In the genomic region with DNA sequence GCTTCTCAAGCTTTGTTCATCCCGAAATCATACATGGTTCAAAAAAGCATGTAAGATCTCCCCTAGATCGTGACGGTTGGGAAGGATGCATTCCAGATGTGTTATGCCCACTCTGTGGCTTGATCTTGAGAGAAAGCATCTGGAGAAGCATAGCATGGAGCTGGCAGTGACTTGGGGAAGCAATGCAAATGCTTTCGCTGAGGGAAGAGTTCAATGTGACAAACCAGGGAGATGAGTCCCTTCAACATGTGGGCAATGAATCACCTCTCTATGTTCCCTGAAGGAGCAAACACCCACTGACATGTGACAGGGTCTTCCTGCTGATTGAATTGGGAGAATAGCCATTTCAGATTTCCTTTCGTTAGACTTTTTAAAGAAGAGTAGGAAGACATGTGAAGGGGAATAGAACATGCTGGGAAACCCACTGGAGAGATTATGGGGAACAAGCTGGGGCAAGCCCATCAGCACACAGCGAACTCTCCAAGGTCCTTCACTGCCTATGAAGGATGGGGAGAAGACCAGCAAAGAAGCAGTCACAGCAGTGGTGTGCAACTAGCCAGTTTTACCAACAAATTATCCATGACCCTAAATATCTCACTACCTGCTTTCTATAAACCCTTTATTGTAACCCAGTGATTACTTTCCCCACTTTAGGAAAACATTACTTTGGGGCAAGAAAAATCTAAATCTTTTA, we compare ENCODE assay signal across 23 cellular contexts. TPM values are rescaled to one million over a fixed set of nuclear protein-coding genes. Genes with fewer than 3 reads are reported as not detected.
DNase-seq lines count a peak whose midpoint lies in the region; TF ChIP-seq lines count a peak whose summit lies in the region.
"Had no signal": no experiment of that assay in that cellular context is flagged by ENCODE, and none has a peak within 500 bp of the region (broad histone marks: within the 10 kb centered on the region; RNA-seq: fewer than 3 reads in every experiment).

No MANE protein-coding gene starts in this region.

- no peaks in the 10 kb centered on the region for H3K9me3 Mint-ChIP-seq in type B pancreatic cell

- H3K4me3 Mint-ChIP-seq in type B pancreatic cell, result no peak overlapping the region
- H3K4me3 Mint-ChIP-seq: activated T-cell treated with anti-CD3 and anti-CD28 coated beads, Interleukin-2, amount 50 U/mL, for 72 hours had no signal

- H3K9me3 ChIP-seq in smooth muscle cell (replicated peaks; ENCODE audit: low read depth), result no peaks in the 10 kb centered on the region
- H3K9me3 ChIP-seq: stomach, transverse colon had no signal

- H3K4me3 ChIP-seq in smooth muscle cell, result no peak overlapping the region
- H3K4me3 ChIP-seq: K562, stomach, transverse colon had no signal

- no peak overlapping the region for H3K27ac Mint-ChIP-seq in type B pancreatic cell
- H3K27ac Mint-ChIP-seq: activated T-cell treated with anti-CD3 and anti-CD28 coated beads, Interleukin-2, amount 50 U/mL, for 72 hours had no signal

- H4K20me1 ChIP-seq in smooth muscle cell (ENCODE audit: low read depth), result no peaks in the 10 kb centered on the region

- H2AFZ ChIP-seq in smooth muscle cell (ENCODE audit: low read depth), result no peak overlapping the region

- H3K27ac ChIP-seq in smooth muscle cell (ENCODE audit: low read depth), result peak overlapping the region; percentile 25
- H3K27ac ChIP-seq: 22Rv1, transverse colon had no signal

- H3K27me3 Mint-ChIP-seq in type B pancreatic cell, result no peaks in the 10 kb centered on the region

- peaks cover 24% of the 10 kb centered on the region for H3K36me3 Mint-ChIP-seq in type B pancreatic cell

- WGBS in smooth muscle cell (ENCODE audit: low lambda C conversion rate), result 88% methylated on average over 6 of the region's 6 CpGs

- no peaks in the 10 kb centered on the region for H3K79me2 ChIP-seq in smooth muscle cell (ENCODE audit: low read depth)

- no peaks in the 10 kb centered on the region for H3K27me3 ChIP-seq in smooth muscle cell (ENCODE audit: low read depth)
- H3K27me3 ChIP-seq: stomach, transverse colon had no signal

- H3F3A ChIP-seq in smooth muscle cell (ENCODE audit: low read depth), result no peaks in the 10 kb centered on the region

- H3K4me1 ChIP-seq in smooth muscle cell (ENCODE audit: low read depth), result no peaks in the 10 kb centered on the region

- H3K9ac ChIP-seq in smooth muscle cell (ENCODE audit: low read depth), result no peak overlapping the region

- peaks cover 13% of the 10 kb centered on the region for H3K4me1 Mint-ChIP-seq in type B pancreatic cell (ENCODE audit: unreplicated experiment)

- no peaks in the 10 kb centered on the region for H3K36me3 ChIP-seq in smooth muscle cell (ENCODE audit: low read depth)

- no peak overlapping the region for H3K4me2 ChIP-seq in smooth muscle cell

- DNase-seq in DMS79 treated with DMSO at 0.1 percent for 48 hours (lab: John Stamatoyannopoulos, UW) (peak; percentile 9), DMS79 (lab: John Stamatoyannopoulos, UW) (no peak), RKO (ENCODE audit: low spot score) (peak; percentile 3), fibroblast of gingiva (ENCODE audit: low read depth) (peak; percentile 69), smooth muscle cell (lab: John Stamatoyannopoulos, UW; ENCODE audit: unreplicated experiment) (no peak), type B pancreatic cell (ENCODE audit: extremely low spot score, unreplicated experiment) (no peak), T-helper 9 cell (no peak)
- DNase-seq in activated effector memory CD4-positive, alpha-beta T cell treated with anti-CD3 and anti-CD28 coated beads, Interleukin-2, amount 50 U/mL, for 16 hours, result no peak
- DNase-seq: activated CD4-positive, alpha-beta T cell treated with anti-CD3 and anti-CD28 coated beads for 4 hours; activated naive CD4-positive, alpha-beta T cell treated with anti-CD3 and anti-CD28 coated beads, Interleukin-2, amount 50 U/mL, for 16 hours; activated T-cell treated with anti-CD3 and anti-CD28 coated beads, Interleukin-2, amount 50 U/mL, for 72 hours; aorta; effector CD8-positive, alpha-beta T cell; GOT3; MM.1S; NCI-H1436; NCI-H748 treated with DMSO at 0.1 percent for 48 hours; OCI-M1; Right ventricle myocardium superior; stomach; transverse colon had no signal

- TF ChIP-seq CTCF in smooth muscle cell (IDR thresholded peaks at IDR 0.05; ENCODE audit: borderline replicate concordance, insufficient read depth, poor library complexity, severe bottlenecking) (no peak), type B pancreatic cell (conservative IDR thresholded peaks at IDR 0.05) (no peak)

RNA-seq across cellular contexts. Expression of gene KITLG, which starts 35.1 kb away (rescaled TPM):
- total RNA-seq in smooth muscle cell (4.0 and 8.0 TPM in 2 replicates), type B pancreatic cell (ENCODE audit: low replicate concordance) (28.1 and 35.6 TPM in 2 replicates)
- 0.64 and 2.1 TPM in 2 replicates for polyA plus RNA-seq in smooth muscle cell

Comparison
In these comparisons a context has a peak if more than half of its experiments do, and no peak if none do; other contexts are left out.
1. DNase-seq: peak in DMS79 treated with DMSO at 0.1 percent for 48 hours (single experiment), RKO (single experiment) and fibroblast of gingiva (single experiment); none in DMS79 (single experiment), smooth muscle cell (single experiment), activated effector memory CD4-positive, alpha-beta T cell treated with anti-CD3 and anti-CD28 coated beads, Interleukin-2, amount 50 U/mL, for 16 hours (single experiment), type B pancreatic cell (single experiment) and T-helper 9 cell (single experiment).